In genomic region chr1:24416666-24417391, GRCh38 we compare ENCODE assay signal across 8 cellular contexts. TPM values are rescaled to one million over a fixed set of nuclear protein-coding genes. Genes with fewer than 3 reads are reported as not detected.
DNase-seq lines count a peak whose midpoint lies in the region; ATAC-seq and TF ChIP-seq lines count a peak whose summit lies in the region.

No MANE protein-coding gene starts in this region.

- H3K36me3 ChIP-seq in DOHH2 (ENCODE audit: control insufficient read depth, low read length) (peaks cover 29% of the 10 kb centered on the region), WERI-Rb-1 (peaks cover 22% of the 10 kb centered on the region), ovary (no peaks in the 10 kb centered on the region)

- H3K27ac ChIP-seq in DOHH2 (ENCODE audit: low read depth, low read length) = peak overlapping the region; percentile 17
- no peak overlapping the region for H3K27ac ChIP-seq in WERI-Rb-1
- no peak overlapping the region for H3K27ac ChIP-seq in ovary

- H3K4me3 ChIP-seq in DOHH2 (ENCODE audit: low read length) (peak overlapping the region; percentile 96), WERI-Rb-1 (ENCODE audit: low read depth, low read length) (peak overlapping the region; percentile 92), ovary (peak overlapping the region; percentile 48)

- DNase-seq in HUDEP-2 (lab: John Stamatoyannopoulos, UW; ENCODE audit: unreplicated experiment in 76 of 76) = peak in 74 of 76 experiments; percentile 19 to 88 (median 70)
- DNase-seq in WERI-Rb-1 = no peak
- peak; percentile 86 to 92 for DNase-seq in erythroblast (lab: John Stamatoyannopoulos, UW)
- no peak for DNase-seq in ovary

- 71 to 85% (median 77%) methylated on average over 10 of the region's 10 CpGs for WGBS in ovary, 3 donors

- H3K4me2 ChIP-seq in DOHH2 (ENCODE audit: low read length) = peak overlapping the region; percentile 81

- H3K4me1 ChIP-seq in DOHH2 (ENCODE audit: control insufficient read depth, low read length) (peaks cover 39% of the 10 kb centered on the region), ovary (ENCODE audit: insufficient read depth) (peaks cover 2% of the 10 kb centered on the region)

- TF ChIP-seq CTCF in DOHH2 (IDR thresholded peaks at IDR 0.05; ENCODE audit: low read depth, low read length, poor library complexity, severe bottlenecking) (no peak), WERI-Rb-1 (IDR thresholded peaks at IDR 0.05; ENCODE audit: low read depth, low read length) (no peak), ovary (IDR thresholded peaks at IDR 0.05) (no peak)

- H3K9me2 ChIP-seq in DOHH2 (replicated peaks; ENCODE audit: control insufficient read depth, low read length) = no peaks in the 10 kb centered on the region

- no peaks in the 10 kb centered on the region for H4K20me1 ChIP-seq in DOHH2 (ENCODE audit: control insufficient read depth, insufficient read depth, low read depth, low read length)

- TF ChIP-seq POLR2A in erythroblast (IDR thresholded peaks at IDR 0.05; ENCODE audit: low read length) (peak; percentile 33), ovary (IDR thresholded peaks at IDR 0.05) (no peak)

- H3F3A ChIP-seq in DOHH2 (ENCODE audit: control insufficient read depth, insufficient read depth) = peaks cover 5% of the 10 kb centered on the region

- intact Hi-C loops in ovary (cut with DNase I) = no loop called here

- no peak for TF ChIP-seq EP300 in ovary (IDR thresholded peaks at IDR 0.05)

- ATAC-seq in GM21528 (IDR thresholded peaks at IDR 0.05; ENCODE audit: low FRiP score, unreplicated experiment) = no peak
- ATAC-seq in GM21367 (IDR thresholded peaks at IDR 0.05; ENCODE audit: unreplicated experiment) = no peak
- ATAC-seq in HG02571 (IDR thresholded peaks at IDR 0.05; ENCODE audit: unreplicated experiment) = no peak

- H3K27me3 ChIP-seq in DOHH2 (ENCODE audit: control insufficient read depth, low read length) (no peaks in the 10 kb centered on the region), WERI-Rb-1 (ENCODE audit: insufficient read depth, low read depth, severe bottlenecking) (no peaks in the 10 kb centered on the region), ovary (no peaks in the 10 kb centered on the region)

- peaks cover 47% of the 10 kb centered on the region for H3K79me2 ChIP-seq in DOHH2 (ENCODE audit: control insufficient read depth, low read length)

- H3K9me3 ChIP-seq in DOHH2 (ENCODE audit: control insufficient read depth, insufficient read depth, low read length) (no peaks in the 10 kb centered on the region), WERI-Rb-1 (ENCODE audit: severe bottlenecking) (no peaks in the 10 kb centered on the region), ovary (no peaks in the 10 kb centered on the region)

RNA-seq across cellular contexts. Expression of gene NIPAL3, which starts 1.2 kb away (rescaled TPM):
- 10 to 100 TPM in 6 of 7 donors, 1 to 10 TPM in 1; 8.2 to 22.3 (median 13.1) TPM for total RNA-seq in ovary
- 10 to 100 TPM in 1 of 2 donors, 1 to 10 TPM in 1; 4.4 to 18.3 TPM for polyA plus RNA-seq in ovary

RNA-seq across cellular contexts. Expression of gene STPG1, which starts 3.2 kb away (rescaled TPM):
- 10 to 100 TPM in 1 of 7 donors, 1 to 10 TPM in 6; 5.4 to 12.6 (median 7.3) TPM for total RNA-seq in ovary
- 1 to 10 TPM; 4.5 to 9.0 TPM for polyA plus RNA-seq in ovary

Comparison
In these comparisons a context has a peak if more than half of its experiments do, and no peak if none do; other contexts are left out.
1. DNase-seq: peak in HUDEP-2 (74 of 76) and erythroblast (2 of 2); none in WERI-Rb-1 (single experiment) and ovary (0 of 5).
2. Peak in every context shown above with its lines, with median percentiles within 50 percentile points of each other: H3K4me3 ChIP-seq.